In the genomic region with DNA sequence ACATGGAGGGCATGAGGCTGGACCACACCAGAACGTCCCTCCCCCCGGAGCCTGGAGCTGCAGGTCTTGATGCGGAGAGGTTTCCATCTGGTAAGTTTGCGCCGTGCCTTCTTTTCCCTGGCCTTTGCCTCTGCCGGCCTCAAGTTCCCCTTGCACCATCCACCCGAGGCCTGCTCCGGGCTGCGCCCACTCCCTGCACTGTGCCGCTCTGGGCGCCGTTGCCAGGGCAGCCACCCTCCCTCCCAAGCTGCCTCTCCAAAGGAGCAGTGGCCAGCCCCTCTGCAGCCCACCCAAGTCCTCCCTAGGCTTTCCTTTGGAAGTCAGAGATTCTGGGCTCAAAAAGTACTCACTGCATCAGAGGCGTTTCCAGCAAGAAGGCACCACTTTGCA, we compare ENCODE assay signal across 18 cellular contexts. TPM values are rescaled to one million over a fixed set of nuclear protein-coding genes. Genes with fewer than 3 reads are reported as not detected.
DNase-seq lines count a peak whose midpoint lies in the region; ATAC-seq, FAIRE-seq and TF ChIP-seq lines count a peak whose summit lies in the region.
"Had no signal": no experiment of that assay in that cellular context is flagged by ENCODE, and none has a peak within 500 bp of the region (broad histone marks: within the 10 kb centered on the region; RNA-seq: fewer than 3 reads in every experiment).

No MANE protein-coding gene starts in this region.

- no peak overlapping the region for H2BK120ac ChIP-seq in H1 (replicated peaks; ENCODE audit: low read depth, low read length)

- H2AFZ ChIP-seq in H1 (ENCODE audit: low read length) = no peak overlapping the region

- H2BK15ac ChIP-seq in H1 (ENCODE audit: low read length) = no peak overlapping the region

- CTCF ChIA-PET in H1 (lab: Charles Lee; ENCODE audit: partially characterized antibody) = interaction anchor here (0.7 kb wide), 1 partner anchor 69 kb away, joined by 3 read pairs; no protein-coding TSS in a partner anchor
- CTCF ChIA-PET in activated CD4-positive, alpha-beta T cell treated with anti-CD3 and anti-CD28 coated beads for 36 hours (lab: Charles Lee) = no interaction called here

- H3K4me1 Mint-ChIP-seq in osteocyte (ENCODE audit: unreplicated experiment) = no peaks in the 10 kb centered on the region
- no peaks in the 10 kb centered on the region for H3K4me1 Mint-ChIP-seq in activated CD4-positive, alpha-beta T cell treated with anti-CD3 and anti-CD28 coated beads for 36 hours

- no peaks in the 10 kb centered on the region for H4K20me1 ChIP-seq in H1 (replicated peaks in 1 of 2; ENCODE audit: control insufficient read depth in 1 of 2, insufficient read depth in 2 of 2, low read length in 2 of 2)

- H3K18ac ChIP-seq in H1 (ENCODE audit: extremely low read depth, low read length) = no peak overlapping the region

- H3K4me3 ChIP-seq in H1 (ENCODE audit: extremely low read depth in 1 of 4, insufficient read depth in 2 of 4, low read depth in 3 of 4, low read length in 4 of 4) = no peak overlapping the region
- H3K4me3 ChIP-seq: K562, Peyer's patch had no signal

- H4K91ac ChIP-seq in H1 (replicated peaks; ENCODE audit: insufficient read length, low read length) = peak overlapping the region; percentile 46

- H3K27ac ChIP-seq in H1 (ENCODE audit: low read depth, low read length) = no peak overlapping the region
- H3K27ac ChIP-seq: C4-2B, Peyer's patch had no signal

- no peak overlapping the region for H3K4me2 ChIP-seq in H1 (ENCODE audit: insufficient read depth in 1 of 2, low read depth in 2 of 2, low read length in 2 of 2)

- H2BK12ac ChIP-seq in H1 (ENCODE audit: low read depth, low read length) = no peak overlapping the region

- H3K23me2 ChIP-seq in H1 (ENCODE audit: low read depth, low read length) = no peaks in the 10 kb centered on the region

- FAIRE-seq in H1 (lab: Jason Lieb, UNC) = no peak
- FAIRE-seq: K562 had no signal

- H2BK5ac ChIP-seq in H1 (ENCODE audit: low read depth, low read length) = no peak overlapping the region

- TF ChIP-seq EP300 in H1 (IDR thresholded peaks at IDR 0.05; ENCODE audit: borderline replicate concordance in 1 of 2, low read depth in 2 of 2, low read length in 2 of 2) = no peak

- ATAC-seq in activated CD4-positive, alpha-beta T cell treated with anti-CD3 and anti-CD28 coated beads for 36 hours = no peak
- ATAC-seq: K562, Right ventricle myocardium inferior had no signal

- H3K23ac ChIP-seq in H1 (ENCODE audit: insufficient read length) = no peak overlapping the region

- no peak overlapping the region for H3K4me3 Mint-ChIP-seq in osteocyte (ENCODE audit: unreplicated experiment)
- no peak overlapping the region for H3K4me3 Mint-ChIP-seq in activated CD4-positive, alpha-beta T cell treated with anti-CD3 and anti-CD28 coated beads for 36 hours

- H3K14ac ChIP-seq in H1 (ENCODE audit: insufficient read length) = no peak overlapping the region

- H3K36me3 ChIP-seq in H1 (ENCODE audit: control insufficient read depth in 2 of 4, insufficient read depth in 4 of 4, low read length in 3 of 4) = no peaks in the 10 kb centered on the region
- H3K36me3 ChIP-seq: Peyer's patch had no signal

- DNase-seq in 8988T = peak; percentile 8
- DNase-seq in D341Med (ENCODE audit: low spot score) = peak; percentile 26
- DNase-seq in H1 (ENCODE audit: low read depth in 1 of 2, low spot score in 2 of 2) = no peak
- peak; percentile 81 for DNase-seq in osteocyte (ENCODE audit: extremely low spot score, unreplicated experiment)
- DNase-seq in DMS153 treated with DMSO at 0.1 percent for 48 hours (lab: John Stamatoyannopoulos, UW; ENCODE audit: unreplicated experiment) = no peak
- no peak for DNase-seq in activated CD4-positive, alpha-beta T cell treated with anti-CD3 and anti-CD28 coated beads for 36 hours
- no peak for DNase-seq in NCI-H446 (lab: John Stamatoyannopoulos, UW)
- DNase-seq: AML-193; DMS79 treated with DMSO at 0.1 percent for 48 hours; NCI-H1105; NCI-H2081; NCI-H2171 treated with DMSO at 0.1 percent for 48 hours; NCI-H446 treated with DMSO at 0.1 percent for 48 hours; NK-92 treated with Interleukin-12 subunit alpha and Interleukin-12 subunit beta, amount 100 ng/mL, for 24 hours had no signal

- H3K9me3 ChIP-seq in H1 (ENCODE audit: insufficient read depth in 2 of 2, low read depth in 1 of 2, low read length in 1 of 2) = no peaks in the 10 kb centered on the region
- H3K9me3 ChIP-seq: Peyer's patch had no signal

- H3K27ac Mint-ChIP-seq in osteocyte (ENCODE audit: unreplicated experiment) = no peak overlapping the region
- H3K27ac Mint-ChIP-seq in activated CD4-positive, alpha-beta T cell treated with anti-CD3 and anti-CD28 coated beads for 36 hours = no peak overlapping the region

- H3K27me3 Mint-ChIP-seq in osteocyte (ENCODE audit: unreplicated experiment) = peaks cover 16% of the 10 kb centered on the region
- peaks cover 2% of the 10 kb centered on the region for H3K27me3 Mint-ChIP-seq in activated CD4-positive, alpha-beta T cell treated with anti-CD3 and anti-CD28 coated beads for 36 hours

- no peaks in the 10 kb centered on the region for H3K4me1 ChIP-seq in H1 (replicated peaks in 1 of 4; ENCODE audit: control insufficient read depth in 3 of 4, insufficient read depth in 4 of 4, low read length in 3 of 4)
- H3K4me1 ChIP-seq: Peyer's patch had no signal

- H3K79me2 ChIP-seq in H1 (ENCODE audit: control insufficient read depth in 1 of 2, insufficient read depth in 2 of 2, low read length in 2 of 2) = no peaks in the 10 kb centered on the region

- no peaks in the 10 kb centered on the region for H3K79me1 ChIP-seq in H1 (ENCODE audit: low read depth, low read length)

- TF ChIP-seq POLR2A in H1 (IDR thresholded peaks at IDR 0.05; ENCODE audit: control extremely low read depth in 1 of 2, low read depth in 2 of 2, low read length in 2 of 2) = no peak

- POLR2A ChIA-PET in H1 (lab: Charles Lee; ENCODE audit: partially characterized antibody) = no interaction called here
- POLR2A ChIA-PET in activated CD4-positive, alpha-beta T cell treated with anti-CD3 and anti-CD28 coated beads for 36 hours (lab: Charles Lee) = no interaction called here

- H4K8ac ChIP-seq in H1 (ENCODE audit: extremely low read depth, insufficient read depth, low read length) = peak overlapping the region; percentile 12; the same call in 1 of the 2 replicates

- intact Hi-C loops in activated CD4-positive, alpha-beta T cell treated with anti-CD3 and anti-CD28 coated beads for 36 hours (cut with DNase I, micrococcal nuclease) = loop anchor here in 1 of 2 experiments (2.0 kb wide), 1 partner anchor 37 kb away; no protein-coding TSS in a partner anchor

- 94% methylated on average over 13 of the region's 13 CpGs; no CpG with 5 or more reads in 1 of the 2 experiments for WGBS in H1 (ENCODE audit: extremely low coverage in 1 of 2, insufficient coverage in 1 of 2, insufficient read length in 1 of 2, insufficient replicate concordance in 2 of 2, low coverage in 1 of 2, low lambda C conversion rate in 2 of 2, missing lambda C conversion rate in 1 of 2), 2 experiments

- TF ChIP-seq CTCF in H1 (IDR thresholded peaks at IDR 0.05; ENCODE audit: control extremely low read depth in 1 of 3, insufficient read depth in 1 of 3, low read depth in 1 of 3, low read length in 3 of 3) (no peak), osteocyte (IDR thresholded peaks at IDR 0.05) (no peak)

- no peak overlapping the region for H3K56ac ChIP-seq in H1 (replicated peaks; ENCODE audit: insufficient read length, low read depth, low read length)

- no peak overlapping the region for H2BK20ac ChIP-seq in H1 (ENCODE audit: low read length)

- no peak overlapping the region for H4K5ac ChIP-seq in H1 (ENCODE audit: insufficient read length, low read depth, low read length)

- no peaks in the 10 kb centered on the region for H3K9me3 Mint-ChIP-seq in osteocyte (ENCODE audit: unreplicated experiment)
- no peaks in the 10 kb centered on the region for H3K9me3 Mint-ChIP-seq in activated CD4-positive, alpha-beta T cell treated with anti-CD3 and anti-CD28 coated beads for 36 hours (ENCODE audit: low read depth)

- H3K9ac ChIP-seq in H1 (replicated peaks in 1 of 4; ENCODE audit: extremely low read depth in 1 of 4, low read depth in 3 of 4, low read length in 3 of 4) = no peak overlapping the region

- H3K27me3 ChIP-seq in H1 (replicated peaks in 1 of 4; ENCODE audit: control insufficient read depth in 3 of 4, extremely low read depth in 1 of 4, insufficient read depth in 3 of 4, low read length in 3 of 4) = no peaks in the 10 kb centered on the region; a peak in 1 of 7 replicates
- H3K27me3 ChIP-seq: Peyer's patch had no signal

- TF ChIP-seq RAD21 in H1 (IDR thresholded peaks at IDR 0.05 in 1 of 2, conservative IDR thresholded peaks at IDR 0.05 in 1 of 2; ENCODE audit: low read depth in 2 of 2, low read length in 2 of 2) = no peak

- H3K36me3 Mint-ChIP-seq in osteocyte (ENCODE audit: unreplicated experiment) = no peaks in the 10 kb centered on the region
- no peaks in the 10 kb centered on the region for H3K36me3 Mint-ChIP-seq in activated CD4-positive, alpha-beta T cell treated with anti-CD3 and anti-CD28 coated beads for 36 hours (ENCODE audit: low read depth)

- H2AK5ac ChIP-seq in H1 (ENCODE audit: low read depth, low read length) = 0 out of 2 replicates have a peak overlapping the region, but pooled peaks have one; percentile 24

- no peak overlapping the region for H3K4ac ChIP-seq in H1 (replicated peaks; ENCODE audit: insufficient read length, low read depth, low read length)

RNA-seq across cellular contexts. Expression of a gene that starts 46.2 kb away (rescaled TPM):
- total RNA-seq in H1 (2021; fragmentation: NEBNext Ultra II Directional; extraction: Animal tissue kit (Norgen Biotek cat#: 25700)) = 1.1 and 1.3 TPM in 2 replicates
- 0.17 and 0.49 TPM in 2 replicates for polyA plus RNA-seq in H1 (2011; rRNA removed)
- polyA plus RNA-seq in H1 (2011; cell fraction: cytosol; rRNA removed) = 0.12 TPM
- 0.46 TPM for polyA plus RNA-seq in H1 (2011; cell fraction: nucleus; rRNA removed)
- polyA plus RNA-seq in H1 (2012, experiment 1 of 2) = 0.13 to 0.48 TPM in 2 of 4 replicates, not detected in the others
- polyA plus RNA-seq in H1 (2012, experiment 2 of 2) = 0.07 TPM
- polyA plus RNA-seq in H1 (2013, experiment 1 of 2) = 5.1 TPM
- polyA plus RNA-seq in H1 (2013, experiment 2 of 2) = 5.0 TPM
- polyA minus RNA-seq in H1 (2011; rRNA and poly(A)+ RNA removed) = 0.12 and 0.16 TPM in 2 replicates
- polyA minus RNA-seq in H1 (2011; cell fraction: cytosol; rRNA and poly(A)+ RNA removed) = not detected
- not detected for polyA minus RNA-seq in H1 (2011; cell fraction: nucleus; rRNA and poly(A)+ RNA removed)
- total RNA-seq in osteocyte = not detected in 2 replicates
- total RNA-seq in activated CD4-positive, alpha-beta T cell treated with anti-CD3 and anti-CD28 coated beads for 36 hours = not detected

RNA-seq across cellular contexts. Expression of a gene that starts 53.0 kb away (rescaled TPM):
- total RNA-seq in H1 (2021; fragmentation: NEBNext Ultra II Directional; extraction: Animal tissue kit (Norgen Biotek cat#: 25700)) = 0.42 and 1.3 TPM in 2 replicates
- polyA plus RNA-seq in H1 (2011; rRNA removed) = 2.4 and 7.1 TPM in 2 replicates
- 2.2 TPM for polyA plus RNA-seq in H1 (2011; cell fraction: cytosol; rRNA removed)
- polyA plus RNA-seq in H1 (2011; cell fraction: nucleus; rRNA removed) = 5.4 TPM
- polyA plus RNA-seq in H1 (2012, experiment 1 of 2) = 2.2 to 3.6 TPM (median 3.3 TPM) in 4 replicates
- 3.7 TPM for polyA plus RNA-seq in H1 (2012, experiment 2 of 2)
- polyA plus RNA-seq in H1 (2013, experiment 1 of 2) = 0.93 TPM
- polyA plus RNA-seq in H1 (2013, experiment 2 of 2) = 0.98 TPM
- polyA minus RNA-seq in H1 (2011; rRNA and poly(A)+ RNA removed) = 0.51 and 1.1 TPM in 2 replicates
- polyA minus RNA-seq in H1 (2011; cell fraction: cytosol; rRNA and poly(A)+ RNA removed) = 2.1 TPM
- 0.80 TPM for polyA minus RNA-seq in H1 (2011; cell fraction: nucleus; rRNA and poly(A)+ RNA removed)
- total RNA-seq in osteocyte = 0.60 and 0.86 TPM in 2 replicates
- total RNA-seq in activated CD4-positive, alpha-beta T cell treated with anti-CD3 and anti-CD28 coated beads for 36 hours = not detected
- total RNA-seq: Peyer's patch had no signal

Comparison
In these comparisons a context has a peak if more than half of its experiments do, and no peak if none do; other contexts are left out.
1. DNase-seq: peak in 8988T (single experiment), D341Med (single experiment) and osteocyte (single experiment); none in H1 (0 of 2), DMS153 treated with DMSO at 0.1 percent for 48 hours (single experiment), activated CD4-positive, alpha-beta T cell treated with anti-CD3 and anti-CD28 coated beads for 36 hours (single experiment) and NCI-H446 (0 of 2).